35 cellular contexts compared by ENCODE assay signal in the genomic region with DNA sequence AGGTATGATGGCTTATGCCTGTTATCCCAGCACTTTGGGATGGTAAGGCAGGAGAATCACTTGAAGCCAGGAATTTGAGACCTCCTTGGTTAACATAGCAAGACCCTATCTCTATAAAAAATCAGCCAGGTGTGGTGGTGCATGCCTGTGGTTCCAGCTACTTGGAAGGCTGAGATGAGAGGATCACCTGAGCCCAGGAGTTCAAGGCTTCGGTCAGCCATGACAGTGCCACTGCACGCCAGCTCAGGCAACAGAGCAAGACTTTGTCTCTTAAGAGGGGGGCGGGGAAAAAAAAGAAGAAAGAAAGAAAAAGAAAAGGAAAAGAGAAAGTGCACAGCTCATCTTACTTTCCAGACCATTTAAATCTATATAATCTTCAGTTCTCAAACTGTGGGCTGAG.
"Had no signal": no experiment of that assay in that cellular context is flagged by ENCODE, and none has a peak within 500 bp of the region (broad histone marks: within the 10 kb centered on the region; RNA-seq: fewer than 3 reads in every experiment).

No MANE protein-coding gene starts in this region.

- H3K4me2 ChIP-seq: KMS-11 had no signal

- H3K9me3 ChIP-seq: MG63 had no signal

- H3K9ac ChIP-seq: KMS-11 had no signal

- H3K36me3 ChIP-seq: MG63 had no signal

- DNase-seq: Karpas-422, Kasumi-1, KBM-7, KG1, MG63, MM.1S, MV-4-11, NCI-H1048, NCI-H1092, NCI-H1092 treated with DMSO at 0.1 percent for 48 hours, NCI-H1105, NCI-H1105 treated with DMSO at 0.1 percent for 48 hours, NCI-H1417, NCI-H1417 treated with DMSO at 0.1 percent for 48 hours, NCI-H1436, NCI-H1436 treated with DMSO at 0.1 percent for 48 hours, NCI-H146, NCI-H1694, NCI-H1694 treated with DMSO at 0.1 percent for 48 hours, NCI-H187, NCI-H187 treated with DMSO at 0.1 percent for 48 hours, NCI-H1930, NCI-H2029, NCI-H2029 treated with DMSO at 0.1 percent for 48 hours, NCI-H2081, NCI-H2081 treated with DMSO at 0.1 percent for 48 hours, NCI-H2107, NCI-H2171, NCI-H2171 treated with DMSO at 0.1 percent for 48 hours, NCI-H2227 treated with DMSO at 0.1 percent for 48 hours, NCI-H226, NCI-H345, NCI-H446, NCI-H446 treated with DMSO at 0.1 percent for 48 hours had no signal

- H3K27ac ChIP-seq: KMS-11 had no signal

- H3K4me3 ChIP-seq: MG63 had no signal
